19 cellular contexts compared by ENCODE assay signal in the genomic region with DNA sequence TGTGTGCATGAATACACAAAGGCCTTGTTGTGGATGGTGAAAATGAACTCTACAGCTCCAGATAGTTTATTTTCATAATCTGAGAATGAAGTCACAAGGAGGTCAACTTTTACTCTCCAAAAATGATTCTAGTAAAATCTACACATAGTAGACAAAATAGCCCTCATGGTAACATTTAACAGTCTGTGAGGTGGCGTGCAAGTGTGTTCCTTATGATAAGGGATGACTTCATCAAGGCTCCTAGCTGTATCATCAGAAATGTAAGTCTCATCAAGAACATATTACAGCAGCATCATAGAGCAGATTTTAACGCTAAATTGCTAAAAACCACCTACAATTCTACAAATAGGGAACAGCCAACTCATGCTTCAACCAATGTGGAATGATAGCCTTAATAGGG.
DNase-seq lines count a peak whose midpoint lies in the region; ATAC-seq and TF ChIP-seq lines count a peak whose summit lies in the region.
"Had no signal": no experiment of that assay in that cellular context is flagged by ENCODE, and none has a peak within 500 bp of the region (broad histone marks: within the 10 kb centered on the region; RNA-seq: fewer than 3 reads in every experiment).

No MANE protein-coding gene starts in this region.

- H3K4me3 Mint-ChIP-seq in HFFc6 (no peak overlapping the region), CD14-positive monocyte (no peak overlapping the region)
- H3K4me3 Mint-ChIP-seq in natural killer cell treated with Interleukin-12 subunit alpha and Interleukin-12 subunit beta and Interleukin-15 and Interleukin-18, amount 100 ng/mL, for 72 hours: no peak overlapping the region
- H3K4me3 Mint-ChIP-seq: activated naive CD8-positive, alpha-beta T cell; brain; T-helper 1 cell treated with Interleukin-12 subunit alpha and Interleukin-12 subunit beta and Interleukin-4 antibody, amounts not matched to agents 30 μg/mL and 1 μg/mL, for 36 hours had no signal

- H3K36me3 ChIP-seq in smooth muscle cell (ENCODE audit: low read depth): no peaks in the 10 kb centered on the region
- H3K36me3 ChIP-seq: suprapubic skin had no signal

- H3K9ac ChIP-seq in smooth muscle cell (ENCODE audit: low read depth): peak overlapping the region; percentile 33

- intact Hi-C loops in CD14-positive monocyte (cut with micrococcal nuclease): loop anchor here in 1 of 2 donors (10.0 kb wide), 1 partner anchor 256 kb away; no protein-coding TSS in a partner anchor

- no peak for DNase-seq in HFFc6
- DNase-seq in amniotic epithelial cell (ENCODE audit: low read depth): peak; percentile 60
- peak; percentile 56 for DNase-seq in fibroblast of peridontal ligament (ENCODE audit: extremely low read depth)
- DNase-seq in smooth muscle cell (lab: John Stamatoyannopoulos, UW; ENCODE audit: unreplicated experiment): no peak
- no peak for DNase-seq in stimulated activated naive CD4-positive, alpha-beta T cell treated with Interleukin-2 at 50 U/mL for 16 hours (lab: John Stamatoyannopoulos, UW)
- DNase-seq in natural killer cell treated with Interleukin-12 subunit alpha and Interleukin-12 subunit beta and Interleukin-15 and Interleukin-18, amount 100 ng/mL, for 72 hours (ENCODE audit: low spot score): no peak
- DNase-seq in CD14-positive monocyte (ENCODE audit: low spot score): no peak
- no peak for DNase-seq in GM19240 (ENCODE audit: insufficient read length, low spot score)
- DNase-seq: AML-193, cortex of kidney, hippocampal formation, KBM-7, NCI-H1694 treated with DMSO at 0.1 percent for 48 hours had no signal

- H3K27ac Mint-ChIP-seq in HFFc6: 0 out of 2 replicates have a peak overlapping the region, but pooled peaks have one; percentile 24
- no peak overlapping the region for H3K27ac Mint-ChIP-seq in natural killer cell treated with Interleukin-12 subunit alpha and Interleukin-12 subunit beta and Interleukin-15 and Interleukin-18, amount 100 ng/mL, for 72 hours
- H3K27ac Mint-ChIP-seq in CD14-positive monocyte: no peak overlapping the region
- H3K27ac Mint-ChIP-seq: activated naive CD8-positive, alpha-beta T cell; T-helper 1 cell treated with Interleukin-12 subunit alpha and Interleukin-12 subunit beta and Interleukin-4 antibody, amounts not matched to agents 30 μg/mL and 1 μg/mL, for 36 hours had no signal

- peaks cover 12% of the 10 kb centered on the region for H3F3A ChIP-seq in smooth muscle cell (ENCODE audit: low read depth)

- no peak overlapping the region for H2AFZ ChIP-seq in smooth muscle cell (ENCODE audit: low read depth)

- no peaks in the 10 kb centered on the region for H3K79me2 ChIP-seq in smooth muscle cell (ENCODE audit: low read depth)

- H3K27me3 ChIP-seq in smooth muscle cell (ENCODE audit: low read depth): no peaks in the 10 kb centered on the region
- H3K27me3 ChIP-seq: foreskin keratinocyte, suprapubic skin had no signal

- H3K27me3 Mint-ChIP-seq in HFFc6 (ENCODE audit: insufficient read depth) (peaks cover 4% of the 10 kb centered on the region; the same call in 1 of the 2 replicates), CD14-positive monocyte (ENCODE audit: low read depth in 3 of 3) (peaks cover 0 to 2% (median 0%) of the 10 kb centered on the region in 3 donors)
- no peaks in the 10 kb centered on the region for H3K27me3 Mint-ChIP-seq in natural killer cell treated with Interleukin-12 subunit alpha and Interleukin-12 subunit beta and Interleukin-15 and Interleukin-18, amount 100 ng/mL, for 72 hours
- H3K27me3 Mint-ChIP-seq: activated naive CD8-positive, alpha-beta T cell had no signal

- TF ChIP-seq CTCF in HFFc6 (IDR thresholded peaks at IDR 0.05) (no peak), smooth muscle cell (IDR thresholded peaks at IDR 0.05; ENCODE audit: borderline replicate concordance, insufficient read depth, poor library complexity, severe bottlenecking) (no peak), CD14-positive monocyte (IDR thresholded peaks at IDR 0.05) (no peak)

- no peaks in the 10 kb centered on the region for H3K9me3 ChIP-seq in smooth muscle cell (replicated peaks; ENCODE audit: low read depth)
- H3K9me3 ChIP-seq: suprapubic skin had no signal

- H4K20me1 ChIP-seq in smooth muscle cell (ENCODE audit: low read depth): no peaks in the 10 kb centered on the region

- H3K36me3 Mint-ChIP-seq in HFFc6 (ENCODE audit: low read depth) (0 out of 2 replicates have a peak, but pooled peaks cover 4% of the 10 kb centered on the region), CD14-positive monocyte (peaks cover 3 to 8% of the 10 kb centered on the region in 2 donors)
- H3K36me3 Mint-ChIP-seq in natural killer cell treated with Interleukin-12 subunit alpha and Interleukin-12 subunit beta and Interleukin-15 and Interleukin-18, amount 100 ng/mL, for 72 hours: peaks cover 6% of the 10 kb centered on the region

- no peak overlapping the region for H3K4me3 ChIP-seq in smooth muscle cell
- H3K4me3 ChIP-seq: suprapubic skin had no signal

- no peak for ATAC-seq in natural killer cell treated with Interleukin-12 subunit alpha and Interleukin-12 subunit beta and Interleukin-15 and Interleukin-18, amount 100 ng/mL, for 72 hours

- peak overlapping the region; percentile 61 for H3K27ac ChIP-seq in smooth muscle cell (ENCODE audit: low read depth)
- H3K27ac ChIP-seq: foreskin keratinocyte, suprapubic skin, VCaP had no signal

- H3K4me1 ChIP-seq in smooth muscle cell (ENCODE audit: low read depth): peaks cover 10% of the 10 kb centered on the region

- no peaks in the 10 kb centered on the region for H3K9me3 Mint-ChIP-seq in HFFc6
- no peaks in the 10 kb centered on the region for H3K9me3 Mint-ChIP-seq in natural killer cell treated with Interleukin-12 subunit alpha and Interleukin-12 subunit beta and Interleukin-15 and Interleukin-18, amount 100 ng/mL, for 72 hours
- no peaks in the 10 kb centered on the region for H3K9me3 Mint-ChIP-seq in CD14-positive monocyte
- H3K9me3 Mint-ChIP-seq: brain; T-helper 1 cell treated with Interleukin-12 subunit alpha and Interleukin-12 subunit beta and Interleukin-4 antibody, amounts not matched to agents 30 μg/mL and 1 μg/mL, for 36 hours had no signal

- 43% methylated on average over 2 of the region's 2 CpGs for WGBS in smooth muscle cell (ENCODE audit: low lambda C conversion rate)

- no peak overlapping the region for H3K4me2 ChIP-seq in smooth muscle cell

- H3K4me1 Mint-ChIP-seq in HFFc6 (ENCODE audit: low read depth): peaks cover 41% of the 10 kb centered on the region
- H3K4me1 Mint-ChIP-seq in natural killer cell treated with Interleukin-12 subunit alpha and Interleukin-12 subunit beta and Interleukin-15 and Interleukin-18, amount 100 ng/mL, for 72 hours (ENCODE audit: low read depth in 2 of 2): peaks cover 20 to 23% of the 10 kb centered on the region in 2 donors
- H3K4me1 Mint-ChIP-seq in CD14-positive monocyte: peaks cover 3% of the 10 kb centered on the region

Comparison
In these comparisons a context has a peak if more than half of its experiments do, and no peak if none do; other contexts are left out.
1. DNase-seq: peak in amniotic epithelial cell (single experiment) and fibroblast of peridontal ligament (single experiment); none in HFFc6 (single experiment), smooth muscle cell (single experiment), stimulated activated naive CD4-positive, alpha-beta T cell treated with Interleukin-2 at 50 U/mL for 16 hours (single experiment), natural killer cell treated with Interleukin-12 subunit alpha and Interleukin-12 subunit beta and Interleukin-15 and Interleukin-18, amount 100 ng/mL, for 72 hours (single experiment), CD14-positive monocyte (single experiment) and GM19240 (single experiment).